In the genomic region with DNA sequence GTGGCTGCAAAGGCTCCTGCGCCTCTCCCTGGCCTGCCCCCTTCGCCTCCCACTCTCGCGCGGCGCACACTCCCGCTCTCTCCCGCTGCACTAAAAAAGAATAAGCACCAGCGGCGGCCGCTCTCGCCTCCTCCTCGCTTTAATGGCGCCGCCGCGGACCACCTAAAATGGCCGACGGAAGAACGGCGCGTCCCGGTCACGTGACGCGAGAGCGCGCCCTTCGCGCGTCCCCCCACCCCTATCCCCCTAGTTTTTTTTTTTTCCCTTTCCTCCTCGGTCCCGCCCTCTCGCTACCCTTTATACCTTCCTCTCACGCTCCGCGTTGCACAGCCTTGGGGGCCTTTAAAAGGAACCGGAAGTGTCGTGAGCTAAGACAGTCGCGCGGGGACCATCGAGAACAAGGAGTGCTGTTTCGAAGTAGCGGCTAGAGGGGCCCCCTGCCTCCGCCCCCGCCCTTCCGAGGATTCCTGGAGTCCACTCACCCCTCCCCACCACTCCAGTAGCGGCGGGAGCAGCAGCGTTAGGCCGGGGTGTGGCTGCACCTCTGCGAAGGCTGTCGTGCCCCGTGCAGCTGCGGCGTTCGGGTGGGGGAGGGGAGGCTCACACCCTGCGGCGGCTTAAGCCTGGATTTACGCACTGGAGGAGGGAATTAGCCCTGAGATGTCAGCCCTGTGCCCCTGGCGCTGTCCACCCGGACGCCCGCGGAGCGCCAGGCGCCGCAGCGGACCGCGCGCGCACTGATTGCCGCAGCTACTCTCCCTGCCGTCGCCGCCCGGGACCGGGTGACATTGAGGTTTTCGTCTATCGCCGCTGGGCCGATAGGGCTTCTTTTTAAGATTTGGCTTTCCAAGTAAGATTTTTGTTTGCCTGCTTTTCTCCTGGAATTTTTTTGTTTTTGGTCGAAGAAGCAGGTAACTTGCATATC, we compare ENCODE assay signal across 1 cellular context.
A peak's percentile ranks its signal among the peaks of the same experiment; 100 is the strongest.
TF ChIP-seq lines count a peak whose summit lies in the region.

Gene HNRNPD (minus strand): TSS at position 176 of the 925 bp plus-strand sequence. CDS start 313 bp downstream, outside the sequence.

TF ChIP-seq in K562, 482 proteins besides CTCF, POLR2A, EP300 and RAD21 (continued from another document and continues in another):
- TF ChIP-seq SIN3A (IDR thresholded peaks at IDR 0.05; ENCODE audit: borderline replicate concordance in 2 of 2, control insufficient read depth in 1 of 2, low read depth in 2 of 2, low read length in 2 of 2), result peak in 1 of 2 experiments; percentile 63; a peak in 1 of 4 replicates
- peak; percentile 89 for TF ChIP-seq ZBTB7A (IDR thresholded peaks at IDR 0.05; ENCODE audit: borderline replicate concordance, control insufficient read depth, low read depth, low read length)
- TF ChIP-seq HDGF (IDR thresholded peaks at IDR 0.05), result no peak
- TF ChIP-seq KAT8 (IDR thresholded peaks at IDR 0.05; ENCODE audit: low read depth), result peak; percentile 97
- no peak for TF ChIP-seq ASH1L (IDR thresholded peaks at IDR 0.05; ENCODE audit: borderline replicate concordance, low read depth, partially characterized antibody)
- no peak for TF ChIP-seq HMG20A (CRISPR knock-in tag; conservative IDR thresholded peaks at IDR 0.05)
- TF ChIP-seq ZNF668 (CRISPR knock-in tag; IDR thresholded peaks at IDR 0.05), result no peak
- peak; percentile 14; the same call in 1 of the 2 replicates for TF ChIP-seq SMARCE1 (IDR thresholded peaks at IDR 0.05)
- TF ChIP-seq XRCC3 (IDR thresholded peaks at IDR 0.05), result no peak
- TF ChIP-seq ZNF766 (CRISPR knock-in tag; conservative IDR thresholded peaks at IDR 0.05), result peak; percentile 82
- peak; percentile 63; the same call in 1 of the 2 replicates for TF ChIP-seq JUND (IDR thresholded peaks at IDR 0.05; ENCODE audit: borderline replicate concordance, low read depth, low read length)
- peak; percentile 46; the same call in 1 of the 3 replicates for TF ChIP-seq JUND (tag; IDR thresholded peaks at IDR 0.05; ENCODE audit: borderline replicate concordance, low read depth, low read length)
- TF ChIP-seq GABPA (tag; conservative IDR thresholded peaks at IDR 0.05; ENCODE audit: low read depth), result peak; percentile 95
- TF ChIP-seq, protein P1, sequence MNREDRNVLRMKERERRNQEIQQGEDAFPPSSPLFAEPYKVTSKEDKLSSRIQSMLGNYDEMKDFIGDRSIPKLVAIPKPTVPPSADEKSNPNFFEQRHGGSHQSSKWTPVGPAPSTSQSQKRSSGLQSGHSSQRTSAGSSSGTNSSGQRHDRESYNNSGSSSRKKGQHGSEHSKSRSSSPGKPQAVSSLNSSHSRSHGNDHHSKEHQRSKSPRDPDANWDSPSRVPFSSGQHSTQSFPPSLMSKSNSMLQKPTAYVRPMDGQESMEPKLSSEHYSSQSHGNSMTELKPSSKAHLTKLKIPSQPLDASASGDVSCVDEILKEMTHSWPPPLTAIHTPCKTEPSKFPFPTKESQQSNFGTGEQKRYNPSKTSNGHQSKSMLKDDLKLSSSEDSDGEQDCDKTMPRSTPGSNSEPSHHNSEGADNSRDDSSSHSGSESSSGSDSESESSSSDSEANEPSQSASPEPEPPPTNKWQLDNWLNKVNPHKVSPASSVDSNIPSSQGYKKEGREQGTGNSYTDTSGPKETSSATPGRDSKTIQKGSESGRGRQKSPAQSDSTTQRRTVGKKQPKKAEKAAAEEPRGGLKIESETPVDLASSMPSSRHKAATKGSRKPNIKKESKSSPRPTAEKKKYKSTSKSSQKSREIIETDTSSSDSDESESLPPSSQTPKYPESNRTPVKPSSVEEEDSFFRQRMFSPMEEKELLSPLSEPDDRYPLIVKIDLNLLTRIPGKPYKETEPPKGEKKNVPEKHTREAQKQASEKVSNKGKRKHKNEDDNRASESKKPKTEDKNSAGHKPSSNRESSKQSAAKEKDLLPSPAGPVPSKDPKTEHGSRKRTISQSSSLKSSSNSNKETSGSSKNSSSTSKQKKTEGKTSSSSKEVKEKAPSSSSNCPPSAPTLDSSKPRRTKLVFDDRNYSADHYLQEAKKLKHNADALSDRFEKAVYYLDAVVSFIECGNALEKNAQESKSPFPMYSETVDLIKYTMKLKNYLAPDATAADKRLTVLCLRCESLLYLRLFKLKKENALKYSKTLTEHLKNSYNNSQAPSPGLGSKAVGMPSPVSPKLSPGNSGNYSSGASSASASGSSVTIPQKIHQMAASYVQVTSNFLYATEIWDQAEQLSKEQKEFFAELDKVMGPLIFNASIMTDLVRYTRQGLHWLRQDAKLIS (CRISPR knock-in tag; IDR thresholded peaks at IDR 0.05), result peak; percentile 93
- TF ChIP-seq NR2C1 (IDR thresholded peaks at IDR 0.05), result peak; percentile 64; the same call in 1 of the 2 replicates
- 0 out of 2 replicates have a peak, but pooled peaks have one; percentile 26 for TF ChIP-seq NR2C1 (tag; IDR thresholded peaks at IDR 0.05)
- TF ChIP-seq ZNF354B (CRISPR knock-in tag; IDR thresholded peaks at IDR 0.05), result no peak
- TF ChIP-seq BMI1 (IDR thresholded peaks at IDR 0.05; ENCODE audit: low read length), result no peak
- peak in 1 of 2 experiments; percentile 51; a peak in 1 of 3 replicates for TF ChIP-seq CBX3 (IDR thresholded peaks at IDR 0.05; ENCODE audit: borderline replicate concordance in 1 of 2, low read length in 2 of 2)
- 0 out of 2 replicates have a peak, but pooled peaks have one; percentile 4 for TF ChIP-seq JUN (IDR thresholded peaks at IDR 0.05; ENCODE audit: borderline replicate concordance, low read depth, low read length)
- TF ChIP-seq JUN (CRISPR knock-in tag; IDR thresholded peaks at IDR 0.05; ENCODE audit: borderline replicate concordance), result no peak
- 0 out of 2 replicates have a peak, but pooled peaks have one; percentile 22 for TF ChIP-seq SMC3 (conservative IDR thresholded peaks at IDR 0.05; ENCODE audit: insufficient read depth, low read depth, low read length)
- peak; percentile 55; the same call in 1 of the 2 replicates for TF ChIP-seq MBD2 (IDR thresholded peaks at IDR 0.05; ENCODE audit: borderline replicate concordance, low read depth)
- peak; percentile 57 for TF ChIP-seq CBFA2T3 (IDR thresholded peaks at IDR 0.05)
- no peak for TF ChIP-seq HOMEZ (CRISPR knock-in tag; IDR thresholded peaks at IDR 0.05)
- peak; percentile 83 for TF ChIP-seq PML (IDR thresholded peaks at IDR 0.05; ENCODE audit: low read length)
- TF ChIP-seq CCAR2 (IDR thresholded peaks at IDR 0.05; ENCODE audit: low read depth, low read length), result no peak
- no peak for TF ChIP-seq GATA2 (CRISPR knock-in tag; IDR thresholded peaks at IDR 0.05)
- TF ChIP-seq PCBP1 (IDR thresholded peaks at IDR 0.05; ENCODE audit: low read depth, low read length, poor library complexity, severe bottlenecking), result peak; percentile 48
- TF ChIP-seq NR3C1 (CRISPR knock-in tag; IDR thresholded peaks at IDR 0.05), result no peak
- 0 out of 2 replicates have a peak, but pooled peaks have one; percentile 55 for TF ChIP-seq MTA1 (IDR thresholded peaks at IDR 0.05; ENCODE audit: borderline replicate concordance)
- TF ChIP-seq, protein P2, sequence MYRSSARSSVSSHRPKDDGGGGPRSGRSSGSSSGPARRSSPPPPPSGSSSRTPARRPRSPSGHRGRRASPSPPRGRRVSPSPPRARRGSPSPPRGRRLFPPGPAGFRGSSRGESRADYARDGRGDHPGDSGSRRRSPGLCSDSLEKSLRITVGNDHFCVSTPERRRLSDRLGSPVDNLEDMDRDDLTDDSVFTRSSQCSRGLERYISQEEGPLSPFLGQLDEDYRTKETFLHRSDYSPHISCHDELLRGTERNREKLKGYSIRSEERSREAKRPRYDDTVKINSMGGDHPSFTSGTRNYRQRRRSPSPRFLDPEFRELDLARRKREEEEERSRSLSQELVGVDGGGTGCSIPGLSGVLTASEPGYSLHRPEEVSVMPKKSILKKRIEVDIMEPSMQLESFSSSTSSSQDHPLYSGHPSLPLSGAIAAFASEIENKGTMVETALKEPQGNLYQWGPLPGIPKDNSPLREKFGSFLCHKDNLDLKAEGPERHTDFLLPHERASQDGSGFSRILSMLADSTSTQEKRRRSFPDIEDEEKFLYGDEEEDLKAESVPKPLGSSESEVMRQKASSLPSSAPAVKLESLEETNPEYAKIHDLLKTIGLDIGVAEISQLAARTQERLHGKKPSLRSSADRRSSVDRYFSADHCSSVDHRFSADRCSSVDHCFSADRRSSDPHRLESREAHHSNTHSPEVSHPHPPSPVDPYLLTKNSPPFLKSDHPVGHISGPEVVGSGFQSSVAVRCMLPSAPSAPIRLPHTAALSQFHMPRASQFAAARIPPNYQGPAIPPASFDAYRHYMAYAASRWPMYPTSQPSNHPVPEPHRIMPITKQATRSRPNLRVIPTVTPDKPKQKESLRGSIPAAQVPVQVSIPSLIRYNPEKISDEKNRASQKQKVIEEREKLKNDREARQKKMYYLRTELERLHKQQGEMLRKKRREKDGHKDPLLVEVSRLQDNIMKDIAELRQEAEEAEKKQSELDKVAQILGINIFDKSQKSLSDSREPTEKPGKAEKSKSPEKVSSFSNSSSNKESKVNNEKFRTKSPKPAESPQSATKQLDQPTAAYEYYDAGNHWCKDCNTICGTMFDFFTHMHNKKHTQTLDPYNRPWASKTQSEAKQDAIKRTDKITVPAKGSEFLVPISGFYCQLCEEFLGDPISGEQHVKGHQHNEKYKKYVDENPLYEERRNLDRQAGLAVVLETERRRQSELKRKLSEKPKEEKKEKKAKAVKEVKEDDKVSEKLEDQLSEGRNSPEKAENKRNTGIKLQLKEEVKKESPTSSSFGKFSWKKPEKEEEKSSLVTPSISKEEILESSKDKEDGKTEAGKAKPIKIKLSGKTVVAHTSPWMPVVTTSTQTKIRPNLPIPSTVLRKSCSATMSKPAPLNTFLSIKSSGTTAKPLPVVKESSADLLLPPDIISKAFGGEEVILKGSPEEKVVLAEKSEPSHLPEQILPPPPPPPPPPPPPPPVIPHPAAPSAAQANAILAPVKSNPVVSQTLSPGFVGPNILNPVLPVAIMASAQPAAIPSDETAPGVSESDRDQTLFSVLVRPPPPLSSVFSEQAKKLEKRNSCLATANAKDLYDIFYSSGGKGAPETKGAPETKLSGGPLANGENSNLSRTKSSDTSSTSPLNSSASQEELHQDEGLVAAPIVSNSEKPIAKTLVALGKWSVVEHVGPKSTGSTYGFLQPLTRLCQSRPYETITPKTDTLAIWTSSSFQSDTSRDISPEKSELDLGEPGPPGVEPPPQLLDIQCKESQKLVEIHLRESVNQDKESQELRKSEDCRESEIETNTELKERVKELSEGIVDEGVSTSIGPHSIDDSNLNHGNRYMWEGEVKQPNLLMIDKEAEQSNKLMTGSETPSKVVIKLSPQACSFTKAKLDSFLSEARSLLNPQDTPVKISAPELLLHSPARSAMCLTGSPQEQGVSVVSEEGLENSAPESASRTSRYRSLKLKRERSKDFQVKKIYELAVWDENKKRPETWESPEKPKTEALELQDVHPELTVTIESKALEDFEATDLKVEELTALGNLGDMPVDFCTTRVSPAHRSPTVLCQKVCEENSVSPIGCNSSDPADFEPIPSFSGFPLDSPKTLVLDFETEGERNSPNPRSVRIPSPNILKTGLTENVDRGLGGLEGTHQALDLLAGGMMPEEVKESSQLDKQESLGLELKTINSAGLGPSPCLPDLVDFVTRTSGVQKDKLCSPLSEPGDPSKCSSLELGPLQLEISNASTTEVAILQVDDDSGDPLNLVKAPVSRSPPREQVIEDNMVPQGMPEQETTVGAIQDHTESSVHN (IDR thresholded peaks at IDR 0.05; ENCODE audit: borderline replicate concordance in 1 of 2, low read depth in 1 of 2), result peak in 1 of 2 experiments; percentile 69; a peak in 2 of 4 replicates
- TF ChIP-seq NFYB (IDR thresholded peaks at IDR 0.05; ENCODE audit: extremely low read depth, insufficient read length), result no peak
- TF ChIP-seq ZNF146 (CRISPR knock-in tag; IDR thresholded peaks at IDR 0.05; ENCODE audit: unreplicated experiment), result no peak
- TF ChIP-seq, protein P3, sequence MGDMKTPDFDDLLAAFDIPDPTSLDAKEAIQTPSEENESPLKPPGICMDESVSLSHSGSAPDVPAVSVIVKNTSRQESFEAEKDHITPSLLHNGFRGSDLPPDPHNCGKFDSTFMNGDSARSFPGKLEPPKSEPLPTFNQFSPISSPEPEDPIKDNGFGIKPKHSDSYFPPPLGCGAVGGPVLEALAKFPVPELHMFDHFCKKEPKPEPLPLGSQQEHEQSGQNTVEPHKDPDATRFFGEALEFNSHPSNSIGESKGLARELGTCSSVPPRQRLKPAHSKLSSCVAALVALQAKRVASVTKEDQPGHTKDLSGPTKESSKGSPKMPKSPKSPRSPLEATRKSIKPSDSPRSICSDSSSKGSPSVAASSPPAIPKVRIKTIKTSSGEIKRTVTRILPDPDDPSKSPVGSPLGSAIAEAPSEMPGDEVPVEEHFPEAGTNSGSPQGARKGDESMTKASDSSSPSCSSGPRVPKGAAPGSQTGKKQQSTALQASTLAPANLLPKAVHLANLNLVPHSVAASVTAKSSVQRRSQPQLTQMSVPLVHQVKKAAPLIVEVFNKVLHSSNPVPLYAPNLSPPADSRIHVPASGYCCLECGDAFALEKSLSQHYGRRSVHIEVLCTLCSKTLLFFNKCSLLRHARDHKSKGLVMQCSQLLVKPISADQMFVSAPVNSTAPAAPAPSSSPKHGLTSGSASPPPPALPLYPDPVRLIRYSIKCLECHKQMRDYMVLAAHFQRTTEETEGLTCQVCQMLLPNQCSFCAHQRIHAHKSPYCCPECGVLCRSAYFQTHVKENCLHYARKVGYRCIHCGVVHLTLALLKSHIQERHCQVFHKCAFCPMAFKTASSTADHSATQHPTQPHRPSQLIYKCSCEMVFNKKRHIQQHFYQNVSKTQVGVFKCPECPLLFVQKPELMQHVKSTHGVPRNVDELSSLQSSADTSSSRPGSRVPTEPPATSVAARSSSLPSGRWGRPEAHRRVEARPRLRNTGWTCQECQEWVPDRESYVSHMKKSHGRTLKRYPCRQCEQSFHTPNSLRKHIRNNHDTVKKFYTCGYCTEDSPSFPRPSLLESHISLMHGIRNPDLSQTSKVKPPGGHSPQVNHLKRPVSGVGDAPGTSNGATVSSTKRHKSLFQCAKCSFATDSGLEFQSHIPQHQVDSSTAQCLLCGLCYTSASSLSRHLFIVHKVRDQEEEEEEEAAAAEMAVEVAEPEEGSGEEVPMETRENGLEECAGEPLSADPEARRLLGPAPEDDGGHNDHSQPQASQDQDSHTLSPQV (IDR thresholded peaks at IDR 0.05), result 0 out of 2 replicates have a peak, but pooled peaks have one; percentile 39
- TF ChIP-seq, protein P4, sequence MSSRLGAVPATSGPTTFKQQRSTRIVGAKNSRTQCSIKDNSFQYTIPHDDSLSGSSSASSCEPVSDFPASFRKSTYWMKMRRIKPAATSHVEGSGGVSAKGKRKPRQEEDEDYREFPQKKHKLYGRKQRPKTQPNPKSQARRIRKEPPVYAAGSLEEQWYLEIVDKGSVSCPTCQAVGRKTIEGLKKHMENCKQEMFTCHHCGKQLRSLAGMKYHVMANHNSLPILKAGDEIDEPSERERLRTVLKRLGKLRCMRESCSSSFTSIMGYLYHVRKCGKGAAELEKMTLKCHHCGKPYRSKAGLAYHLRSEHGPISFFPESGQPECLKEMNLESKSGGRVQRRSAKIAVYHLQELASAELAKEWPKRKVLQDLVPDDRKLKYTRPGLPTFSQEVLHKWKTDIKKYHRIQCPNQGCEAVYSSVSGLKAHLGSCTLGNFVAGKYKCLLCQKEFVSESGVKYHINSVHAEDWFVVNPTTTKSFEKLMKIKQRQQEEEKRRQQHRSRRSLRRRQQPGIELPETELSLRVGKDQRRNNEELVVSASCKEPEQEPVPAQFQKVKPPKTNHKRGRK (tag; IDR thresholded peaks at IDR 0.05), result no peak
